ENCODE assay signal across 27 cellular contexts in genomic region chr7:84017653-84018052, GRCh38.
DNase-seq lines count a peak whose midpoint lies in the region; ATAC-seq and TF ChIP-seq lines count a peak whose summit lies in the region.
"Had no signal": no experiment of that assay in that cellular context is flagged by ENCODE, and none has a peak within 500 bp of the region (broad histone marks: within the 10 kb centered on the region; RNA-seq: fewer than 3 reads in every experiment).

No MANE protein-coding gene starts in this region.

- peaks cover 8% of the 10 kb centered on the region for H3K36me3 Mint-ChIP-seq in neural progenitor cell
- H3K36me3 Mint-ChIP-seq: CD4-positive, alpha-beta memory T cell had no signal

- peaks cover 5% of the 10 kb centered on the region for H3K79me2 ChIP-seq in neural progenitor cell (ENCODE audit: low read depth)

- no peak overlapping the region for H3K27ac Mint-ChIP-seq in neural progenitor cell
- H3K27ac Mint-ChIP-seq: CD4-positive, alpha-beta memory T cell; H9; T-helper 1 cell treated with Interleukin-12 subunit alpha and Interleukin-12 subunit beta and Interleukin-4 antibody, amounts not matched to agents 30 μg/mL and 1 μg/mL, for 36 hours had no signal

- H3K4me2 ChIP-seq in neural progenitor cell: peak overlapping the region; percentile 21

- no peaks in the 10 kb centered on the region for H3K27me3 ChIP-seq in neural progenitor cell
- H3K27me3 ChIP-seq in left ventricle myocardium inferior (ENCODE audit: low read depth): no peaks in the 10 kb centered on the region
- H3K27me3 ChIP-seq: SJSA1 had no signal

- H3K4me3 ChIP-seq in neural progenitor cell: no peak overlapping the region
- H3K4me3 ChIP-seq in left ventricle myocardium inferior: no peak overlapping the region
- H3K4me3 ChIP-seq: K562, SJSA1 had no signal

- H3K9ac ChIP-seq in neural progenitor cell: no peak overlapping the region

- H3K9me3 Mint-ChIP-seq in neural progenitor cell: no peaks in the 10 kb centered on the region
- H3K9me3 Mint-ChIP-seq: H9; T-helper 1 cell treated with Interleukin-12 subunit alpha and Interleukin-12 subunit beta and Interleukin-4 antibody, amounts not matched to agents 30 μg/mL and 1 μg/mL, for 36 hours had no signal

- H2AFZ ChIP-seq in neural progenitor cell (replicated peaks): no peak overlapping the region

- no peaks in the 10 kb centered on the region for H3F3A ChIP-seq in neural progenitor cell (ENCODE audit: low read depth)

- H3K27me3 Mint-ChIP-seq in neural progenitor cell (ENCODE audit: insufficient read depth, low read depth): no peaks in the 10 kb centered on the region

- peaks cover 6% of the 10 kb centered on the region for H3K4me1 Mint-ChIP-seq in neural progenitor cell
- H3K4me1 Mint-ChIP-seq: CD4-positive, alpha-beta memory T cell had no signal

- intact Hi-C loops in left ventricle myocardium inferior (cut with micrococcal nuclease): no loop called here

- H3K36me3 ChIP-seq in neural progenitor cell: no peaks in the 10 kb centered on the region
- no peaks in the 10 kb centered on the region for H3K36me3 ChIP-seq in left ventricle myocardium inferior
- H3K36me3 ChIP-seq: SJSA1 had no signal

- in situ Hi-C loops in GM13977 (cut with MboI; ENCODE audit: low pct_unique_long_range_greater_than_20kb, low sequenced_read_pairs, unreplicated experiment): no loop called here

- H3K9me3 ChIP-seq in neural progenitor cell (ENCODE audit: low read depth) (no peaks in the 10 kb centered on the region), left ventricle myocardium inferior (replicated peaks) (no peaks in the 10 kb centered on the region)
- H3K9me3 ChIP-seq: SJSA1 had no signal

- TF ChIP-seq CTCF in neural progenitor cell (IDR thresholded peaks at IDR 0.05) (no peak), GM13977 (IDR thresholded peaks at IDR 0.05; ENCODE audit: extremely low read depth, insufficient read depth, missing control alignments) (no peak), left ventricle myocardium inferior (IDR thresholded peaks at IDR 0.05; ENCODE audit: borderline replicate concordance) (no peak)

- H4K20me1 ChIP-seq in neural progenitor cell (ENCODE audit: low read depth): no peaks in the 10 kb centered on the region

- peak overlapping the region; percentile 47 for H3K27ac ChIP-seq in neural progenitor cell
- no peak overlapping the region for H3K27ac ChIP-seq in left ventricle myocardium inferior (replicated peaks)
- H3K27ac ChIP-seq: SJSA1 had no signal

- H3K4me1 ChIP-seq in neural progenitor cell: peaks cover 9% of the 10 kb centered on the region
- H3K4me1 ChIP-seq in left ventricle myocardium inferior: peaks cover 18% of the 10 kb centered on the region

- H3K4me3 Mint-ChIP-seq in neural progenitor cell: no peak overlapping the region
- H3K4me3 Mint-ChIP-seq: CD4-positive, alpha-beta memory T cell; H9; T-helper 1 cell treated with Interleukin-12 subunit alpha and Interleukin-12 subunit beta and Interleukin-4 antibody, amounts not matched to agents 30 μg/mL and 1 μg/mL, for 36 hours had no signal

- DNase-seq in NCI-H226 (peak; percentile 29), amniotic epithelial cell (ENCODE audit: low read depth) (peak; percentile 33), neural progenitor cell (ENCODE audit: low spot score) (peak; percentile 8), T-helper 1 cell (no peak), GM13977 (ENCODE audit: low spot score) (no peak), left ventricle myocardium inferior (no peak)
- DNase-seq: C1 segment of cervical spinal cord; CD4-positive, alpha-beta memory T cell; DMS 273 treated with DMSO at 0.1 percent for 48 hours; DMS79 treated with DMSO at 0.1 percent for 48 hours; GF-D8; H9; MV-4-11; NCI-H1105; NCI-H1436 treated with DMSO at 0.1 percent for 48 hours; NCI-H187 treated with DMSO at 0.1 percent for 48 hours; NCI-H2171 treated with DMSO at 0.1 percent for 48 hours; NCI-H524 treated with DMSO at 0.1 percent for 48 hours; NCI-H774; PC-3; Right ventricle myocardium superior; RPMI8226 had no signal

- ATAC-seq in HG03139 (IDR thresholded peaks at IDR 0.05; ENCODE audit: unreplicated experiment): no peak
- ATAC-seq: HepG2, K562, PC-3 had no signal

Comparison
In these comparisons a context has a peak if more than half of its experiments do, and no peak if none do; other contexts are left out.
1. DNase-seq: peak in NCI-H226 (single experiment), amniotic epithelial cell (single experiment) and neural progenitor cell (single experiment); none in T-helper 1 cell (0 of 5), GM13977 (single experiment) and left ventricle myocardium inferior (single experiment).